In the genomic region with DNA sequence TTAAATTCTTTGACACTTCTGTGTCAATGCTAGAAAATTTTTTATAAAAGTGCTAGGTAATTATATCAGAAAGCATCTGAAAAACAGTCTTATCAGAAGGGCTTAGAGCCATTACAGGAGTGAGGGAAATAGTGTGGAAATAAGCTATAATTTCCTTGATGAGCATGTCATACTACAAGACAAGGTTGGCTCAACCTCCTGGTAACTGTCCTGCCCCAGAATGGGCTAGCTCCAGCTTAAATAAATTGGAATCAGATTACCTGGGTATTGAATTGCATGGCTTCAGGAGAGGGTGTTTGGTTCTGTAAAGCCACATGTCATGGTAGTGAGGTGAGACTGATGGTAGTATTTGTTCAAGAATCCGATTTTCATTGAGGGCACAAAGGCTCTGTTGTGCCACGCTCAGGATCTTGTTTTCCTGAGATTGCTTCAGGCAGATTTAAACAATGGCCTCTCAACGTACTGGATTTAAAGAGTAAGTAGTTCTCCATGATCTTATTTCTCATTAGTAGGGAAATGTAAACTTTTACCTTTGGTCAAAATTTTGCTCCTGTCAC, we compare ENCODE assay signal across 19 cellular contexts. TPM values are rescaled to one million over a fixed set of nuclear protein-coding genes. Genes with fewer than 3 reads are reported as not detected.
DNase-seq lines count a peak whose midpoint lies in the region; ATAC-seq, FAIRE-seq and TF ChIP-seq lines count a peak whose summit lies in the region.
"Had no signal": no experiment of that assay in that cellular context is flagged by ENCODE, and none has a peak within 500 bp of the region (broad histone marks: within the 10 kb centered on the region; RNA-seq: fewer than 3 reads in every experiment).

No MANE protein-coding gene starts in this region.

- H2AFZ ChIP-seq in GM23248 (no peak overlapping the region), GM12878 (ENCODE audit: control insufficient read depth, low read depth, low read length) (no peak overlapping the region), osteoblast (ENCODE audit: low read length) (no peak overlapping the region), mesenchymal stem cell (ENCODE audit: low read depth, low read length) (no peak overlapping the region)

- H4K20me1 ChIP-seq in GM23248 (ENCODE audit: insufficient read depth) (peaks cover 32% of the 10 kb centered on the region), GM12878 (ENCODE audit: control insufficient read depth, insufficient read depth) (no peaks in the 10 kb centered on the region), osteoblast (ENCODE audit: insufficient read depth, low read length) (peaks cover 60% of the 10 kb centered on the region)

- no peak for TF ChIP-seq CTCF in GM12878 (IDR thresholded peaks at IDR 0.05 in 2 of 3, conservative IDR thresholded peaks at IDR 0.05 in 1 of 3; ENCODE audit: control insufficient read depth in 2 of 3, extremely low read depth in 1 of 3, insufficient read depth in 1 of 3, low read depth in 3 of 3, low read length in 3 of 3)
- no peak for TF ChIP-seq CTCF in osteoblast (IDR thresholded peaks at IDR 0.05; ENCODE audit: extremely low read depth, low read depth, low read length)

- no peaks in the 10 kb centered on the region for H3K9me3 ChIP-seq in GM23248 (ENCODE audit: low read depth)
- H3K9me3 ChIP-seq in GM12878 (replicated peaks; ENCODE audit: control insufficient read depth, insufficient read depth, low read length), result peaks cover 7% of the 10 kb centered on the region
- H3K9me3 ChIP-seq in osteoblast (ENCODE audit: low read depth, low read length), result peaks cover 2% of the 10 kb centered on the region
- peaks cover 11% of the 10 kb centered on the region for H3K9me3 ChIP-seq in mesenchymal stem cell (ENCODE audit: control insufficient read depth, low read length)
- H3K9me3 ChIP-seq: Peyer's patch, SK-N-SH had no signal

- H3K79me2 ChIP-seq in GM23248 (ENCODE audit: insufficient read depth) (peaks cover 100% of the 10 kb centered on the region), GM12878 (ENCODE audit: control insufficient read depth, insufficient read depth, low read length) (peaks cover 96% of the 10 kb centered on the region), osteoblast (ENCODE audit: insufficient read depth, low read length) (peaks cover 100% of the 10 kb centered on the region)

- no peak overlapping the region for H2BK120ac ChIP-seq in mesenchymal stem cell (ENCODE audit: low read depth, low read length)

- BruUV-seq in GM12878 (replicated peaks; lab: Mats Ljungman, UMichigan), result no TSS peak

- no peak for TF ChIP-seq POLR2A in GM12878 (IDR thresholded peaks at IDR 0.05; ENCODE audit: low read depth, low read length)

- H3K4ac ChIP-seq in mesenchymal stem cell (ENCODE audit: low read depth in 1 of 2, low read length in 2 of 2), result no peak overlapping the region

- TF ChIP-seq RAD21 in GM12878 (IDR thresholded peaks at IDR 0.05; ENCODE audit: insufficient read depth, low read depth, low read length), result no peak

- no peak for FAIRE-seq in GM12878 (lab: Jason Lieb, UNC)

- H3K27me3 ChIP-seq in GM23248 (replicated peaks; ENCODE audit: insufficient read depth), result no peaks in the 10 kb centered on the region
- H3K27me3 ChIP-seq in GM12878 (replicated peaks in 1 of 2; ENCODE audit: control insufficient read depth in 2 of 2, insufficient read depth in 2 of 2, low read length in 1 of 2), result no peaks in the 10 kb centered on the region
- H3K27me3 ChIP-seq in osteoblast (ENCODE audit: insufficient read depth, low read length), result no peaks in the 10 kb centered on the region
- no peaks in the 10 kb centered on the region for H3K27me3 ChIP-seq in mesenchymal stem cell (ENCODE audit: control insufficient read depth in 1 of 2, insufficient read depth in 1 of 2, low read length in 2 of 2)
- H3K27me3 ChIP-seq: Peyer's patch had no signal

- H3K4me2 ChIP-seq in GM23248 (ENCODE audit: unreplicated experiment) (no peak overlapping the region), GM12878 (ENCODE audit: control insufficient read depth, insufficient read depth) (no peak overlapping the region), osteoblast (ENCODE audit: insufficient read depth, low read length) (no peak overlapping the region), mesenchymal stem cell (ENCODE audit: low read length, poor library complexity, severe bottlenecking) (no peak overlapping the region)
- H3K4me2 ChIP-seq: SK-N-SH had no signal

- 97 to 98% methylated on average over 3 of the region's 3 CpGs for WGBS in GM23248 (ENCODE audit: low coverage in 1 of 2, low lambda C conversion rate in 2 of 2, missing lambda C conversion rate in 2 of 2), 2 experiments
- WGBS in GM12878 (ENCODE audit: insufficient coverage, insufficient replicate concordance, low lambda C conversion rate, missing lambda C conversion rate), result 83% methylated on average over 3 of the region's 3 CpGs
- WGBS in mesenchymal stem cell, result 100% methylated on average over 3 of the region's 3 CpGs

- H3K79me1 ChIP-seq in mesenchymal stem cell (replicated peaks; ENCODE audit: low read length, poor library complexity, severe bottlenecking), result no peaks in the 10 kb centered on the region

- intact Hi-C loops in GM12878 (cut with micrococcal nuclease; ENCODE audit: unreplicated experiment), result no loop called here

- no peak overlapping the region for H2BK15ac ChIP-seq in mesenchymal stem cell (ENCODE audit: low read depth, poor library complexity, severe bottlenecking)

- H3K9me2 ChIP-seq in GM23248 (ENCODE audit: insufficient read depth), result no peaks in the 10 kb centered on the region
- H3K9me2 ChIP-seq: SK-N-SH had no signal

- POLR2A ChIA-PET in GM12878 (lab: Charles Lee), result interaction anchor here (1.3 to 13.8 kb wide), 2 partner anchors 12 to 47 kb away, joined by 4 to 314 read pairs; a partner anchor contains a TSS

- RAD21 ChIA-PET in GM12878 (lab: Charles Lee; ENCODE audit: unreplicated experiment), result interaction anchor here (20.6 kb wide), 1 partner anchor 15 kb away, joined by 344 read pairs; a partner anchor contains a TSS

- no peak for TF ChIP-seq EP300 in GM12878 (IDR thresholded peaks at IDR 0.05; ENCODE audit: borderline replicate concordance in 1 of 2, control insufficient read depth in 1 of 2, low read depth in 2 of 2, low read length in 2 of 2)

- DNase-seq in GM23248 (no peak), NCI-H2171 (lab: John Stamatoyannopoulos, UW) (peak; percentile 27), GM12878 (ENCODE audit: low read depth, low spot score) (no peak), osteoblast (ENCODE audit: insufficient read length, low spot score, missing footprints) (no peak), mesenchymal stem cell (no peak), NCI-H748 treated with DMSO at 0.1 percent for 48 hours (lab: John Stamatoyannopoulos, UW) (no peak), NCI-H2107 (lab: John Stamatoyannopoulos, UW) (no peak)
- DNase-seq: ACHN; Caco-2; CD4-positive, CD25-positive, alpha-beta regulatory T cell; DMS79; Kasumi-1; MM.1S; NCI-H1105 treated with DMSO at 0.1 percent for 48 hours; NCI-H510A; Peyer's patch; Right ventricle myocardium superior; SK-N-SH; T-cell had no signal

- peaks cover 95% of the 10 kb centered on the region for H3F3A ChIP-seq in GM23248 (ENCODE audit: insufficient read depth)

- SMC1A ChIA-PET in GM12878 (lab: Charles Lee; ENCODE audit: uncharacterized antibody, unreplicated experiment), result interaction anchor here (0.9 to 16.4 kb wide), 6 partner anchors 11 to 116 kb away, joined by 3 to 430 read pairs (median 4); no protein-coding TSS in a partner anchor

- no peak overlapping the region for H3K9ac ChIP-seq in GM23248
- no peak overlapping the region for H3K9ac ChIP-seq in GM12878 (ENCODE audit: control insufficient read depth, insufficient read depth, low read length)
- H3K9ac ChIP-seq in mesenchymal stem cell (ENCODE audit: low read length), result no peak overlapping the region
- H3K9ac ChIP-seq: SK-N-SH had no signal

- no peak overlapping the region for H2BK12ac ChIP-seq in mesenchymal stem cell (ENCODE audit: low read length in 2 of 2)

- no peak overlapping the region for H4K91ac ChIP-seq in mesenchymal stem cell (ENCODE audit: low read length)

- no peak overlapping the region for H3K14ac ChIP-seq in mesenchymal stem cell (ENCODE audit: low read length in 2 of 2)

- no peak overlapping the region for H2BK5ac ChIP-seq in mesenchymal stem cell (ENCODE audit: low read depth, low read length, poor library complexity, severe bottlenecking)

- in situ Hi-C loops in GM23248 (cut with MboI) (no loop called here), GM12878 (cut with MboI) (loop anchor here (25.0 kb wide), 1 partner anchor 498 kb away; a partner anchor contains a TSS)

- ATAC-seq in GM12878, result no peak
- ATAC-seq: T-cell had no signal

- H3K4me3 ChIP-seq in GM23248, result no peak overlapping the region
- no peak overlapping the region for H3K4me3 ChIP-seq in GM12878
- no peak overlapping the region for H3K4me3 ChIP-seq in osteoblast (ENCODE audit: insufficient read depth, low read length)
- H3K4me3 ChIP-seq in mesenchymal stem cell (ENCODE audit: insufficient read depth in 1 of 2, low read depth in 1 of 2, low read length in 2 of 2), result no peak overlapping the region
- H3K4me3 ChIP-seq: Peyer's patch had no signal

- H3K4me1 ChIP-seq in GM23248 (ENCODE audit: insufficient read depth) (peaks cover 62% of the 10 kb centered on the region), GM12878 (ENCODE audit: control insufficient read depth, insufficient read depth, low read length) (peaks cover 32% of the 10 kb centered on the region), osteoblast (ENCODE audit: insufficient read depth, low read length) (peaks cover 48% of the 10 kb centered on the region), mesenchymal stem cell (ENCODE audit: control insufficient read depth, insufficient read depth, low read depth, low read length) (peaks cover 22% of the 10 kb centered on the region)

- no peak overlapping the region for H4K8ac ChIP-seq in mesenchymal stem cell (ENCODE audit: low read length)

- CTCF ChIA-PET in GM12878 (lab: Yijun Ruan, JAX), result interaction anchor here (0.6 to 5.3 kb wide), 4 partner anchors 8 to 43 kb away, joined by 3 to 43 read pairs (median 4); no protein-coding TSS in a partner anchor

- H3K27ac ChIP-seq in GM23248, result 0 out of 2 replicates have a peak overlapping the region, but pooled peaks have one; percentile 13
- no peak overlapping the region for H3K27ac ChIP-seq in GM12878 (ENCODE audit: control insufficient read depth, insufficient read depth)
- H3K27ac ChIP-seq in osteoblast (ENCODE audit: low read depth, low read length), result peak overlapping the region; percentile 51
- no peak overlapping the region for H3K27ac ChIP-seq in mesenchymal stem cell (ENCODE audit: low read length, poor library complexity, severe bottlenecking)
- H3K27ac ChIP-seq: Peyer's patch had no signal

- H3K23ac ChIP-seq in mesenchymal stem cell (ENCODE audit: low read length in 2 of 2), result no peak overlapping the region

- H3K36me3 ChIP-seq in GM23248 (ENCODE audit: low read depth) (peaks cover 10% of the 10 kb centered on the region), GM12878 (ENCODE audit: control insufficient read depth in 2 of 2, insufficient read depth in 2 of 2, low read length in 1 of 2) (no peaks in the 10 kb centered on the region; a peak in 1 of 4 replicates), osteoblast (ENCODE audit: insufficient read depth, low read length) (peaks cover 19% of the 10 kb centered on the region), mesenchymal stem cell (ENCODE audit: control insufficient read depth in 1 of 2, insufficient read depth in 2 of 2, low read depth in 1 of 2, low read length in 2 of 2) (peaks cover 3 to 16% of the 10 kb centered on the region in 2 experiments)
- H3K36me3 ChIP-seq: Peyer's patch had no signal

- no peak overlapping the region for H2AK5ac ChIP-seq in mesenchymal stem cell (ENCODE audit: low read length, severe bottlenecking)

- no peak overlapping the region for H3K18ac ChIP-seq in mesenchymal stem cell (ENCODE audit: low read depth in 1 of 2, low read length in 2 of 2)

RNA-seq across cellular contexts. Expression of a gene that starts 21.1 kb away (rescaled TPM):
- total RNA-seq in GM23248 (2014; rRNA removed; shearing (Covaris generic)), result 171 and 198 TPM in 2 replicates
- 19.0 and 28.1 TPM in 2 replicates for polyA plus RNA-seq in GM23248 (2016; fragmentation: Nextera tagmentation; extraction: Ambion mirVana)
- total RNA-seq in GM12878 (2013; cell fraction: nucleolus; rRNA removed), result 1,689 and 1,819 TPM in 2 replicates
- 49.0 and 50.6 TPM in 2 replicates for total RNA-seq in GM12878 (2014; rRNA removed)
- 48.9 and 56.3 TPM in 2 replicates for total RNA-seq in GM12878 (2014; rRNA removed; fragmentation: Illumina TruSeq; extraction: Trizol)
- total RNA-seq in GM12878 (2021), result 87.3 and 96.4 TPM in 2 replicates
- polyA plus RNA-seq in GM12878 (2011; ENCODE audit: low read depth), result 62.6 TPM
- 67.6 and 71.9 TPM in 2 replicates for polyA plus RNA-seq in GM12878 (2011; rRNA removed)
- polyA plus RNA-seq in GM12878 (2011; cell fraction: cytosol; rRNA removed), result 46.8 and 51.7 TPM in 2 replicates
- 366 and 390 TPM in 2 replicates for polyA plus RNA-seq in GM12878 (2011; cell fraction: nucleus; rRNA removed)
- polyA plus RNA-seq in GM12878 (2012), result 54.9 and 67.5 TPM in 2 replicates
- polyA plus RNA-seq in GM12878 (2014; fragmentation: Illumina TruSeq; extraction: Trizol), result 41.3 and 57.2 TPM in 2 replicates
- polyA plus RNA-seq in GM12878 (2014; fragmentation: Nextera tagmentation; extraction: Ambion mirVana), result 1 to 10 TPM; 5.1 to 5.8 TPM
- 40.2 and 49.4 TPM in 2 replicates for polyA plus RNA-seq in GM12878 (2014; rRNA removed)
- 10 to 100 TPM in 1 of 2 experiments, 1 to 10 TPM in 1; 10.0 to 11.2 TPM for polyA plus RNA-seq in GM12878 (2016; fragmentation: Nextera tagmentation; extraction: Ambion mirVana)
- 414 and 436 TPM in 2 replicates for polyA minus RNA-seq in GM12878 (2011; rRNA and poly(A)+ RNA removed)
- polyA minus RNA-seq in GM12878 (2011; cell fraction: cytosol; rRNA and poly(A)+ RNA removed), result 45.6 and 49.8 TPM in 2 replicates
- 344 and 514 TPM in 2 replicates for polyA minus RNA-seq in GM12878 (2011; cell fraction: nucleus; rRNA and poly(A)+ RNA removed)
- 246 and 274 TPM in 2 replicates for total RNA-seq in osteoblast
- 39.8 TPM for polyA plus RNA-seq in mesenchymal stem cell (2013, experiment 1 of 2)
- polyA plus RNA-seq in mesenchymal stem cell (2013, experiment 2 of 2), result 39.0 TPM

Comparison
In these comparisons a context has a peak if more than half of its experiments do, and no peak if none do; other contexts are left out.
1. H3K27ac ChIP-seq: peak in GM23248 (single experiment) and osteoblast (single experiment); none in GM12878 (single experiment) and mesenchymal stem cell (single experiment).